Comparison of ENCODE assay signal across 11 cellular contexts in genomic region chr7:47479821-47480575, GRCh38.
A peak's percentile ranks its signal among the peaks of the same experiment; 100 is the strongest.
DNase-seq lines count a peak whose midpoint lies in the region; ATAC-seq, FAIRE-seq and TF ChIP-seq lines count a peak whose summit lies in the region.
"Had no signal": no experiment of that assay in that cellular context is flagged by ENCODE, and none has a peak within 500 bp of the region (broad histone marks: within the 10 kb centered on the region; RNA-seq: fewer than 3 reads in every experiment).

No MANE protein-coding gene starts in this region.

- H3K4me1 Mint-ChIP-seq in mesothelial cell of epicardium (peaks cover 81% of the 10 kb centered on the region), type B pancreatic cell (ENCODE audit: unreplicated experiment) (peaks cover 62% of the 10 kb centered on the region)

- H3K27ac Mint-ChIP-seq in mesothelial cell of epicardium (peak overlapping the region; percentile 75), type B pancreatic cell (peak overlapping the region; percentile 66)
- H3K27ac Mint-ChIP-seq: effector memory CD8-positive, alpha-beta T cell had no signal

- no peak for DNase-seq in left ventricle myocardium inferior
- no peak for DNase-seq in right cardiac atrium
- peak; percentile 91 for DNase-seq in RPMI8226
- DNase-seq in mesothelial cell of epicardium (ENCODE audit: low spot score in 2 of 2, unreplicated experiment in 2 of 2) = no peak
- DNase-seq in type B pancreatic cell (ENCODE audit: extremely low spot score, unreplicated experiment) = no peak
- DNase-seq in frontal cortex (ENCODE audit: low spot score in 2 of 2) = no peak
- no peak for DNase-seq in thyroid gland
- DNase-seq in ecto neural progenitor cell (ENCODE audit: low spot score) = no peak
- DNase-seq: effector memory CD8-positive, alpha-beta T cell; NCI-H1105 treated with DMSO at 0.1 percent for 48 hours had no signal

- H3K4me3 ChIP-seq in left ventricle myocardium inferior = no peak overlapping the region
- no peak overlapping the region for H3K4me3 ChIP-seq in right cardiac atrium (ENCODE audit: low read length)
- no peak overlapping the region for H3K4me3 ChIP-seq in thyroid gland (replicated peaks in 1 of 3)

- H3K27me3 ChIP-seq in left ventricle myocardium inferior (ENCODE audit: low read depth) = no peaks in the 10 kb centered on the region
- H3K27me3 ChIP-seq in right cardiac atrium (ENCODE audit: control insufficient read depth, insufficient read depth) = no peaks in the 10 kb centered on the region
- no peaks in the 10 kb centered on the region for H3K27me3 ChIP-seq in thyroid gland
- H3K27me3 ChIP-seq: left lung had no signal

- H3K27me3 Mint-ChIP-seq in mesothelial cell of epicardium (ENCODE audit: low read depth) (no peaks in the 10 kb centered on the region), type B pancreatic cell (no peaks in the 10 kb centered on the region)
- H3K27me3 Mint-ChIP-seq: effector memory CD8-positive, alpha-beta T cell had no signal

- H3K4me3 Mint-ChIP-seq in mesothelial cell of epicardium (no peak overlapping the region), type B pancreatic cell (no peak overlapping the region)
- H3K4me3 Mint-ChIP-seq: effector memory CD8-positive, alpha-beta T cell had no signal

- H3K36me3 Mint-ChIP-seq in mesothelial cell of epicardium (no peaks in the 10 kb centered on the region), type B pancreatic cell (peaks cover 19% of the 10 kb centered on the region)

- intact Hi-C loops in left ventricle myocardium inferior (cut with micrococcal nuclease) = no loop called here
- intact Hi-C loops in right cardiac atrium (cut with DNase I) = no loop called here
- intact Hi-C loops in thyroid gland (cut with DNase I) = no loop called here

- WGBS in right cardiac atrium = 91% methylated on average over 12 of the region's 12 CpGs
- whole genome bisulfite sequencing in thyroid gland, 2 donors = 90% methylated on average over 12 of the region's 12 CpGs

- H3K9me3 Mint-ChIP-seq in mesothelial cell of epicardium (no peaks in the 10 kb centered on the region), type B pancreatic cell (no peaks in the 10 kb centered on the region)
- H3K9me3 Mint-ChIP-seq: effector memory CD8-positive, alpha-beta T cell had no signal

- TF ChIP-seq CTCF in left ventricle myocardium inferior (IDR thresholded peaks at IDR 0.05; ENCODE audit: borderline replicate concordance) = no peak
- no peak for TF ChIP-seq CTCF in mesothelial cell of epicardium (IDR thresholded peaks at IDR 0.05; ENCODE audit: unreplicated experiment)
- no peak for TF ChIP-seq CTCF in type B pancreatic cell (conservative IDR thresholded peaks at IDR 0.05)
- no peak for TF ChIP-seq CTCF in thyroid gland (IDR thresholded peaks at IDR 0.05)

- peaks cover 95% of the 10 kb centered on the region for H3K4me1 ChIP-seq in left ventricle myocardium inferior
- H3K4me1 ChIP-seq in right cardiac atrium (ENCODE audit: control insufficient read depth, insufficient read depth, low read length) = peaks cover 30% of the 10 kb centered on the region
- peaks cover 30 to 78% of the 10 kb centered on the region in 2 donors for H3K4me1 ChIP-seq in thyroid gland

- H3K36me3 ChIP-seq in left ventricle myocardium inferior (no peaks in the 10 kb centered on the region), thyroid gland (no peaks in the 10 kb centered on the region)
- H3K36me3 ChIP-seq: left lung had no signal

- no peak for ATAC-seq in right cardiac atrium
- ATAC-seq: effector memory CD8-positive, alpha-beta T cell; left lung had no signal

- H3K27ac ChIP-seq in left ventricle myocardium inferior (replicated peaks) = peak overlapping the region; percentile 87
- no peak overlapping the region for H3K27ac ChIP-seq in right cardiac atrium (ENCODE audit: low read length)
- H3K27ac ChIP-seq in thyroid gland = no peak overlapping the region

- no peak for TF ChIP-seq POLR2A in thyroid gland (IDR thresholded peaks at IDR 0.05)

- no peaks in the 10 kb centered on the region for H3K9me3 ChIP-seq in left ventricle myocardium inferior (replicated peaks)
- no peaks in the 10 kb centered on the region for H3K9me3 ChIP-seq in right cardiac atrium (ENCODE audit: control insufficient read depth, low read length)
- no peaks in the 10 kb centered on the region for H3K9me3 ChIP-seq in thyroid gland
- H3K9me3 ChIP-seq: left lung had no signal

- FAIRE-seq in frontal cortex (lab: Jason Lieb, UNC) = no peak
